In the genomic region with DNA sequence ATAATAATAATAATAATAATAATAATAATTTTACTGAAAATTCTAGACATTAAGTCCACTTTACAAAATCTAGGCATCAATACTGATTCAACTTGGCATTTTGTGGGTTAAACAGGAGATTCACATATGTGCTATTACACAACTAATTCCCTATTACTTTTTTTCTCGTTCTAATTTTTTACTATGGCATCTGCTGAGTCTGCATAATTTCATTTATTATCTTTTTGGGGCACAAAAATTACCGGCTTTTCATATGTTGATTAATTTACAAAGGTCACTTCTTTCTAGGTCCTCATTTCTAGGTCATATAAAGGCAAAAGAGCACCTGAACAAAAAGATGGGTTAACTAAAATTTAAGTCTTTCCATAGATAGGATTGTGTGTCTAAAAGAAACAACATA, we compare ENCODE assay signal across 3 cellular contexts.
TF ChIP-seq lines count a peak whose summit lies in the region.

No MANE protein-coding gene starts in this region.

TF ChIP-seq in A549, 52 proteins besides CTCF, POLR2A, EP300 and RAD21 (continued from another document):
- TF ChIP-seq PHF8 (IDR thresholded peaks at IDR 0.05; ENCODE audit: borderline replicate concordance, low read depth) (no peak), BHLHE40 (IDR thresholded peaks at IDR 0.05; ENCODE audit: low read depth, low read length) (no peak), MAFK (IDR thresholded peaks at IDR 0.05; ENCODE audit: partially characterized antibody) (peak; percentile 62)
- TF ChIP-seq, protein P1, sequence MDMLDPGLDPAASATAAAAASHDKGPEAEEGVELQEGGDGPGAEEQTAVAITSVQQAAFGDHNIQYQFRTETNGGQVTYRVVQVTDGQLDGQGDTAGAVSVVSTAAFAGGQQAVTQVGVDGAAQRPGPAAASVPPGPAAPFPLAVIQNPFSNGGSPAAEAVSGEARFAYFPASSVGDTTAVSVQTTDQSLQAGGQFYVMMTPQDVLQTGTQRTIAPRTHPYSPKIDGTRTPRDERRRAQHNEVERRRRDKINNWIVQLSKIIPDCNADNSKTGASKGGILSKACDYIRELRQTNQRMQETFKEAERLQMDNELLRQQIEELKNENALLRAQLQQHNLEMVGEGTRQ (IDR thresholded peaks at IDR 0.05): no peak
- TF ChIP-seq, protein P2, sequence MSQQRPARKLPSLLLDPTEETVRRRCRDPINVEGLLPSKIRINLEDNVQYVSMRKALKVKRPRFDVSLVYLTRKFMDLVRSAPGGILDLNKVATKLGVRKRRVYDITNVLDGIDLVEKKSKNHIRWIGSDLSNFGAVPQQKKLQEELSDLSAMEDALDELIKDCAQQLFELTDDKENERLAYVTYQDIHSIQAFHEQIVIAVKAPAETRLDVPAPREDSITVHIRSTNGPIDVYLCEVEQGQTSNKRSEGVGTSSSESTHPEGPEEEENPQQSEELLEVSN (IDR thresholded peaks at IDR 0.05; ENCODE audit: borderline replicate concordance, low read depth): no peak
- TF ChIP-seq, protein P3, sequence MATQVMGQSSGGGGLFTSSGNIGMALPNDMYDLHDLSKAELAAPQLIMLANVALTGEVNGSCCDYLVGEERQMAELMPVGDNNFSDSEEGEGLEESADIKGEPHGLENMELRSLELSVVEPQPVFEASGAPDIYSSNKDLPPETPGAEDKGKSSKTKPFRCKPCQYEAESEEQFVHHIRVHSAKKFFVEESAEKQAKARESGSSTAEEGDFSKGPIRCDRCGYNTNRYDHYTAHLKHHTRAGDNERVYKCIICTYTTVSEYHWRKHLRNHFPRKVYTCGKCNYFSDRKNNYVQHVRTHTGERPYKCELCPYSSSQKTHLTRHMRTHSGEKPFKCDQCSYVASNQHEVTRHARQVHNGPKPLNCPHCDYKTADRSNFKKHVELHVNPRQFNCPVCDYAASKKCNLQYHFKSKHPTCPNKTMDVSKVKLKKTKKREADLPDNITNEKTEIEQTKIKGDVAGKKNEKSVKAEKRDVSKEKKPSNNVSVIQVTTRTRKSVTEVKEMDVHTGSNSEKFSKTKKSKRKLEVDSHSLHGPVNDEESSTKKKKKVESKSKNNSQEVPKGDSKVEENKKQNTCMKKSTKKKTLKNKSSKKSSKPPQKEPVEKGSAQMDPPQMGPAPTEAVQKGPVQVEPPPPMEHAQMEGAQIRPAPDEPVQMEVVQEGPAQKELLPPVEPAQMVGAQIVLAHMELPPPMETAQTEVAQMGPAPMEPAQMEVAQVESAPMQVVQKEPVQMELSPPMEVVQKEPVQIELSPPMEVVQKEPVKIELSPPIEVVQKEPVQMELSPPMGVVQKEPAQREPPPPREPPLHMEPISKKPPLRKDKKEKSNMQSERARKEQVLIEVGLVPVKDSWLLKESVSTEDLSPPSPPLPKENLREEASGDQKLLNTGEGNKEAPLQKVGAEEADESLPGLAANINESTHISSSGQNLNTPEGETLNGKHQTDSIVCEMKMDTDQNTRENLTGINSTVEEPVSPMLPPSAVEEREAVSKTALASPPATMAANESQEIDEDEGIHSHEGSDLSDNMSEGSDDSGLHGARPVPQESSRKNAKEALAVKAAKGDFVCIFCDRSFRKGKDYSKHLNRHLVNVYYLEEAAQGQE (IDR thresholded peaks at IDR 0.05): no peak
TF ChIP-seq in A549: peak in this region for 1.

TF ChIP-seq in IMR-90, 13 proteins besides CTCF, POLR2A, EP300 and RAD21 (continued from another document):
- TF ChIP-seq MAFK (IDR thresholded peaks at IDR 0.05; ENCODE audit: low read depth, low read length): peak; percentile 83
TF ChIP-seq in IMR-90: peak in this region for 1.

TF ChIP-seq in K562, 482 proteins besides CTCF, POLR2A, EP300 and RAD21:
- TF ChIP-seq MAFK (IDR thresholded peaks at IDR 0.05; ENCODE audit: low read length) (peak; percentile 54; the same call in 1 of the 2 replicates), C11orf30 (IDR thresholded peaks at IDR 0.05; ENCODE audit: low read depth) (peak; percentile 68; the same call in 1 of the 2 replicates), NBN (IDR thresholded peaks at IDR 0.05; ENCODE audit: low read depth) (no peak), ZNF316 (IDR thresholded peaks at IDR 0.05) (peak; percentile 85), MAFF (IDR thresholded peaks at IDR 0.05; ENCODE audit: low read length) (peak; percentile 66), MAFG (tag; conservative IDR thresholded peaks at IDR 0.05) (peak; percentile 64)
TF ChIP-seq in K562: peak in this region for 5.
